ENCODE assay signal across 20 cellular contexts in genomic region chr5:31291323-31291854, GRCh38.
DNase-seq lines count a peak whose midpoint lies in the region; ATAC-seq, FAIRE-seq and TF ChIP-seq lines count a peak whose summit lies in the region.
"Had no signal": no experiment of that assay in that cellular context is flagged by ENCODE, and none has a peak within 500 bp of the region (broad histone marks: within the 10 kb centered on the region; RNA-seq: fewer than 3 reads in every experiment).

No MANE protein-coding gene starts in this region.

- no peak for FAIRE-seq in A549 (lab: Jason Lieb, UNC)

- POLR2A ChIA-PET in A549 (lab: Yijun Ruan, JAX): no interaction called here

- 35% methylated on average over 7 of the region's 7 CpGs for WGBS in A549 (ENCODE audit: missing lambda C conversion rate)

- no peak for TF ChIP-seq RAD21 in A549 (conservative IDR thresholded peaks at IDR 0.05 in 1 of 2, IDR thresholded peaks at IDR 0.05 in 1 of 2)

- DNase-seq in A549 (ENCODE audit: low read depth in 1 of 2, low spot score in 1 of 2) (peak in 1 of 2 experiments; percentile 10), EL (peak; percentile 40), NCI-H146 treated with DMSO at 0.1 percent for 48 hours (lab: John Stamatoyannopoulos, UW; ENCODE audit: unreplicated experiment) (peak; percentile 44), cardiac fibroblast (ENCODE audit: low read depth in 2 of 2) (peak; percentile 34 to 36), islet precursor cell (no peak)
- DNase-seq in activated CD4-positive, alpha-beta T cell treated with anti-CD3 and anti-CD28 coated beads for 1 hour: no peak
- no peak for DNase-seq in central memory CD4-positive, alpha-beta T cell
- DNase-seq: activated CD4-positive, alpha-beta T cell treated with anti-CD3 and anti-CD28 coated beads for 48 hours; activated naive CD8-positive, alpha-beta T cell treated with anti-CD3 and anti-CD28 coated beads for 36 hours; brain microvascular endothelial cell; hippocampal formation; left colon; occipital lobe; RPMI8226; stimulated activated CD4-positive, alpha-beta T cell treated with anti-CD3 and anti-CD28 coated beads, Interleukin-4, amount 100 ng/mL, for 1 hour; stimulated activated CD8-positive, alpha-beta memory T cell treated with anti-CD3 and anti-CD28 coated beads, Interleukin-4, amount 100 ng/mL, for 48 hours had no signal

- H3K27ac ChIP-seq in A549: no peak overlapping the region
- H3K27ac ChIP-seq: BLaER1 treated with 17β-estradiol and CSF1 and Interleukin-3, amounts not matched to agents 10 nM and 100 nM; brain microvascular endothelial cell; thoracic aorta had no signal

- H3K4me1 ChIP-seq in A549: no peaks in the 10 kb centered on the region
- H3K4me1 ChIP-seq: BLaER1 treated with 17β-estradiol and CSF1 and Interleukin-3, amounts not matched to agents 10 nM and 100 nM had no signal

- H3K4me3 ChIP-seq in A549 (no peak overlapping the region), cardiac fibroblast (replicated peaks in 1 of 2; ENCODE audit: low read depth in 2 of 2, low read length in 2 of 2) (no peak overlapping the region)
- H3K4me3 ChIP-seq: BLaER1 treated with 17β-estradiol and CSF1 and Interleukin-3, amounts not matched to agents 10 nM and 100 nM; thoracic aorta had no signal

- CTCF ChIA-PET in A549 (lab: Yijun Ruan, JAX): no interaction called here

- TF ChIP-seq EP300 in A549 (IDR thresholded peaks at IDR 0.05): no peak

- no peak overlapping the region for H3K4me2 ChIP-seq in A549
- H3K4me2 ChIP-seq: BLaER1 treated with 17β-estradiol and CSF1 and Interleukin-3, amounts not matched to agents 10 nM and 100 nM had no signal

- no peak for TF ChIP-seq CTCF in A549 (IDR thresholded peaks at IDR 0.05)
- TF ChIP-seq CTCF in cardiac fibroblast (IDR thresholded peaks at IDR 0.05; ENCODE audit: low read depth, low read length): no peak

- TF ChIP-seq POLR2A in A549 (IDR thresholded peaks at IDR 0.05; ENCODE audit: low read length): no peak

- ATAC-seq in A549 (peak; percentile 30 to 60; a peak in 3 of 6 replicates), GM18858 (IDR thresholded peaks at IDR 0.05; ENCODE audit: unreplicated experiment) (no peak)
- ATAC-seq: left colon, sciatic nerve had no signal

- H3K9me3 ChIP-seq in A549: no peaks in the 10 kb centered on the region
- H3K9me3 ChIP-seq: BLaER1 treated with 17β-estradiol and CSF1 and Interleukin-3, amounts not matched to agents 10 nM and 100 nM; thoracic aorta had no signal

TF ChIP-seq in A549, 52 proteins besides CTCF, POLR2A, EP300 and RAD21:
- no peak for TF ChIP-seq CBX2 (IDR thresholded peaks at IDR 0.05; ENCODE audit: borderline replicate concordance, low read depth)
- no peak for TF ChIP-seq TP53 (CRISPR knock-in tag; IDR thresholded peaks at IDR 0.05)
- no peak for TF ChIP-seq HDAC2 (IDR thresholded peaks at IDR 0.05)
- TF ChIP-seq E2F6 (IDR thresholded peaks at IDR 0.05; ENCODE audit: borderline replicate concordance, low read depth): no peak
- TF ChIP-seq NPAS2 (CRISPR knock-in tag; IDR thresholded peaks at IDR 0.05; ENCODE audit: borderline replicate concordance): no peak
- TF ChIP-seq SREBF2 (IDR thresholded peaks at IDR 0.05): no peak
- no peak for TF ChIP-seq REST (IDR thresholded peaks at IDR 0.05)
- no peak for TF ChIP-seq ATOH8 (CRISPR knock-in tag; IDR thresholded peaks at IDR 0.05; ENCODE audit: low read depth)
- TF ChIP-seq KDM1A (IDR thresholded peaks at IDR 0.05; ENCODE audit: low read depth): no peak
- no peak for TF ChIP-seq JUNB (IDR thresholded peaks at IDR 0.05)
TF ChIP-seq in A549: peak in this region for 0.

Comparison
In these comparisons a context has a peak if more than half of its experiments do, and no peak if none do; other contexts are left out.
1. DNase-seq: peak in EL (single experiment), NCI-H146 treated with DMSO at 0.1 percent for 48 hours (single experiment) and cardiac fibroblast (2 of 2); none in activated CD4-positive, alpha-beta T cell treated with anti-CD3 and anti-CD28 coated beads for 1 hour (single experiment), central memory CD4-positive, alpha-beta T cell (single experiment) and islet precursor cell (single experiment).